ENCODE assay signal across 8 cellular contexts in the genomic region with DNA sequence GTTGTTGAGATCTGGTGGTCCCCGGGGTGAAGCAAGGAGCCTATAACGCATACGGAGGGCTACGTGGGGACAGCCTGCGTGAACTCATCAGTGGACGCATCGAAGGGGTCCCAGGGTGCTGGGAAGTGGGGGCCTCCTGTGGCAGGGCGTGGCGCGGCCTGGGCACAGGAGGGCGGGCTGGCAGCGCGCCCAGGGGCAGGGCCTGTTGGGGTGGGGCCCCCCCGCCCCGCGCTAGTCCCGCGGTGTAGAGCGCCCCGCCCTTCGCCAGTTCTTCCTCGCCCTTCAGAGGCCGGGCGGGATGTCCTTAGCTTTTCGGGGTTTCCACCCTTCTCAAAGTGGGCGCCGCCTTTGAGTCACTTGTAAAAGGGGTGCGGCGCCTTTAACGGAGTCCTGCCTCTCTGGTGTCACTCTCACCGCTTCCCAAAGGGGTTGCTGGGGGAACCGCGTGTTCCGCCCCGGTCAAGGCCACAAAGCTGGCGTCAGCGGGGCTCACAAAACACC. TPM values are rescaled to one million over a fixed set of nuclear protein-coding genes. Genes with fewer than 3 reads are reported as not detected.
DNase-seq lines count a peak whose midpoint lies in the region; ATAC-seq and TF ChIP-seq lines count a peak whose summit lies in the region.

No MANE protein-coding gene starts in this region.

- H3K9me3 ChIP-seq in lower lobe of right lung = no peaks in the 10 kb centered on the region

- no peak for TF ChIP-seq CTCF in choroid plexus epithelial cell (conservative IDR thresholded peaks at IDR 0.05; ENCODE audit: low read depth, low read length)
- TF ChIP-seq CTCF in lower lobe of right lung (IDR thresholded peaks at IDR 0.05) = no peak

- H3K27ac ChIP-seq in lower lobe of right lung = peak overlapping the region; percentile 84

- peaks cover 16% of the 10 kb centered on the region for H3K36me3 ChIP-seq in lower lobe of right lung

- H3K4me3 ChIP-seq in choroid plexus epithelial cell (ENCODE audit: low read depth, low read length) = peak overlapping the region; percentile 68
- H3K4me3 ChIP-seq in lower lobe of right lung = peak overlapping the region; percentile 66

- peak; percentile 33 for DNase-seq in NCI-H1694 (lab: John Stamatoyannopoulos, UW)
- DNase-seq in activated CD4-positive, CD25-positive, alpha-beta regulatory T cell (lab: John Stamatoyannopoulos, UW) = peak; percentile 10 to 31 (median 22)
- DNase-seq in choroid plexus epithelial cell (ENCODE audit: low read depth) = peak; percentile 42
- DNase-seq in lower lobe of right lung = peak; percentile 84
- peak; percentile 79 for DNase-seq in stimulated activated CD8-positive, alpha-beta memory T cell treated with anti-CD3 and anti-CD28 coated beads, Interleukin-4, amount 100 ng/mL, for 48 hours
- no peak for DNase-seq in cerebellar nuclear complex (lab: John Stamatoyannopoulos, UW)

- peaks cover 19% of the 10 kb centered on the region for H3K4me1 ChIP-seq in lower lobe of right lung

- peak; percentile 80 for ATAC-seq in GM18498 (IDR thresholded peaks at IDR 0.05; ENCODE audit: unreplicated experiment)
- ATAC-seq in HG02623 (IDR thresholded peaks at IDR 0.05; ENCODE audit: unreplicated experiment) = peak; percentile 63
- ATAC-seq in lower lobe of right lung = peak; percentile 84 to 89

- intact Hi-C loops in lower lobe of right lung (cut with DNase I) = no loop called here

- no peaks in the 10 kb centered on the region for H3K27me3 ChIP-seq in lower lobe of right lung (ENCODE audit: low read depth)

RNA-seq across cellular contexts. Expression of gene PLP2, which starts 0.6 kb away (rescaled TPM):
- 91.8 TPM for total RNA-seq in lower lobe of right lung

RNA-seq across cellular contexts. Expression of gene MAGIX, which starts 9.8 kb away (rescaled TPM):
- 6.7 TPM for total RNA-seq in lower lobe of right lung

RNA-seq across cellular contexts. Expression of gene PRICKLE3, which starts 13.8 kb away (rescaled TPM):
- 13.1 TPM for total RNA-seq in lower lobe of right lung

RNA-seq across cellular contexts. Expression of gene SYP, which starts 27.7 kb away (rescaled TPM):
- total RNA-seq in lower lobe of right lung = 4.2 TPM

RNA-seq across cellular contexts. Expression of gene GPKOW, which starts 48.8 kb away (rescaled TPM):
- total RNA-seq in lower lobe of right lung = 19.1 TPM

Comparison
In these comparisons a context has a peak if more than half of its experiments do, and no peak if none do; other contexts are left out.
1. DNase-seq: peak in NCI-H1694 (single experiment), activated CD4-positive, CD25-positive, alpha-beta regulatory T cell (4 of 4), choroid plexus epithelial cell (single experiment), lower lobe of right lung (single experiment) and stimulated activated CD8-positive, alpha-beta memory T cell treated with anti-CD3 and anti-CD28 coated beads, Interleukin-4, amount 100 ng/mL, for 48 hours (single experiment); none in cerebellar nuclear complex (0 of 2).
2. Peak in every context shown above with its lines, with median percentiles within 50 percentile points of each other: ATAC-seq.